9 cellular contexts compared by ENCODE assay signal in the genomic region with DNA sequence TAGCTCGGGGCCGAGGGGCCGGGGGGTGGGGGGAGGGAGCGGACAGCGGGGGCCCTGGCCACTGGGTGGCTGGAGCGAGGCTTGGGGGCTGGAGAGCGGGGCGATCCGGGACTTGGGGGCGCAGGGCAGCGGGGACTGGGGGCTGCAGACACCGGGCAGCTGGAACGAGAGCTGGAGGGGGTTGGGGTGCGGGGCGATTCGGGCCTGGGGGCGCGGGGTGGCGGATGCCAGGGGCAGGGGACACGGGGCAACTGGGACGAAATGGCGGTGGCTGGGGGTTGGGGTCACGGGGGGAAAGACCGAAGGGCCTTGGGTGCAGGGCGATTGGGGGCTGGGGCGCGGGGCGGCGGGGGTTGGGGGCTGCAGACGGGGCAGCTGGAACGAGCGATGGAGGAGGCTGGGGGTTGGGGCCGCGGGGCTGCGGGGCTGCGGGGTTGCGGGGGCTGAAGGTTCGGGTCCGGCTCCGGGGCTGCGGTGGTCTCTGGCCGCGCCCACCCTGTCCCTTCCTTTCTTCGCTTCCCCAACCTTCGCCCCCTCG. TPM values are rescaled to one million over a fixed set of nuclear protein-coding genes. Genes with fewer than 3 reads are reported as not detected.
DNase-seq lines count a peak whose midpoint lies in the region; ATAC-seq, FAIRE-seq and TF ChIP-seq lines count a peak whose summit lies in the region.
"Had no signal": no experiment of that assay in that cellular context is flagged by ENCODE, and none has a peak within 500 bp of the region (broad histone marks: within the 10 kb centered on the region; RNA-seq: fewer than 3 reads in every experiment).

No MANE protein-coding gene starts in this region.

- H3K4me3 ChIP-seq in body of pancreas (peak overlapping the region; percentile 33 to 37), keratinocyte (ENCODE audit: control insufficient read depth in 2 of 3, extremely low read depth in 1 of 3, insufficient read depth in 2 of 3, low read depth in 1 of 3, low read length in 3 of 3) (peak overlapping the region in 1 of 3 experiments; percentile 35), skeletal muscle satellite cell (ENCODE audit: low read length) (peak overlapping the region; percentile 58)

- no peak for FAIRE-seq in keratinocyte (lab: Jason Lieb, UNC)

- peaks cover 15% of the 10 kb centered on the region for H3K4me1 ChIP-seq in body of pancreas
- no peaks in the 10 kb centered on the region for H3K4me1 ChIP-seq in keratinocyte (ENCODE audit: control insufficient read depth, extremely low read depth, insufficient read depth, low read length)
- peaks cover 4% of the 10 kb centered on the region for H3K4me1 ChIP-seq in skeletal muscle satellite cell (ENCODE audit: control insufficient read depth, insufficient read depth, low read length)

- no peaks in the 10 kb centered on the region for H4K20me1 ChIP-seq in keratinocyte (ENCODE audit: control insufficient read depth, extremely low read depth, insufficient read depth, low read length)

- dilution Hi-C loops in keratinocyte (cut with MboI; ENCODE audit: extremely low pct_ligation_motif_present, low sequenced_read_pairs), result no loop called here

- TF ChIP-seq POLR2A in body of pancreas (IDR thresholded peaks at IDR 0.05), result no peak

- H3K27me3 ChIP-seq in body of pancreas (no peaks in the 10 kb centered on the region), keratinocyte (ENCODE audit: control insufficient read depth, extremely low read depth, insufficient read depth, low read length) (peaks cover 19% of the 10 kb centered on the region), skeletal muscle satellite cell (ENCODE audit: control insufficient read depth, insufficient read depth, low read length) (peaks cover 27% of the 10 kb centered on the region)

- intact Hi-C loops in body of pancreas (cut with DNase I), result no loop called here

- H2AFZ ChIP-seq in keratinocyte (ENCODE audit: control insufficient read depth, low read length), result no peak overlapping the region

- DNase-seq in GM20000 (ENCODE audit: low spot score) (peak; percentile 51), body of pancreas (no peak), keratinocyte (ENCODE audit: low read depth, low spot score) (no peak), NCI-H1092 treated with DMSO at 0.1 percent for 48 hours (lab: John Stamatoyannopoulos, UW) (no peak)
- DNase-seq in activated effector memory CD4-positive, alpha-beta T cell treated with Interleukin-2 at 50 U/mL for 16 hours, result no peak
- no peak for DNase-seq in effector CD4-positive, alpha-beta T cell

- no peaks in the 10 kb centered on the region for H3K9me1 ChIP-seq in keratinocyte (ENCODE audit: control insufficient read depth, extremely low read depth, insufficient read depth, low read length)

- no peak overlapping the region for H3K9ac ChIP-seq in keratinocyte (ENCODE audit: control insufficient read depth, extremely low read depth, insufficient read depth, low read length)
- H3K9ac ChIP-seq in skeletal muscle satellite cell (ENCODE audit: low read depth, low read length), result no peak overlapping the region

- peak overlapping the region in 2 of 4 donors; percentile 70 to 79 for H3K27ac ChIP-seq in body of pancreas
- H3K27ac ChIP-seq in keratinocyte (ENCODE audit: control insufficient read depth, insufficient read depth, low read length), result no peak overlapping the region

- peak overlapping the region; percentile 70 for H3K4me2 ChIP-seq in keratinocyte (ENCODE audit: control insufficient read depth, extremely low read depth, insufficient read depth, low read depth, low read length)
- peak overlapping the region; percentile 78 for H3K4me2 ChIP-seq in skeletal muscle satellite cell (ENCODE audit: low read length)

- TF ChIP-seq CTCF in GM20000 (IDR thresholded peaks at IDR 0.05; ENCODE audit: extremely low read depth, missing control alignments) (no peak), body of pancreas (IDR thresholded peaks at IDR 0.05) (no peak), keratinocyte (optimal IDR thresholded peaks at IDR 0.05 in 1 of 3, IDR thresholded peaks at IDR 0.05 in 1 of 3, conservative IDR thresholded peaks at IDR 0.05 in 1 of 3; ENCODE audit: extremely low read depth in 1 of 3, insufficient read depth in 2 of 3, low read length in 3 of 3) (no peak)

- no peaks in the 10 kb centered on the region for H3K36me3 ChIP-seq in body of pancreas (replicated peaks in 1 of 2; ENCODE audit: insufficient read depth in 1 of 2, low read depth in 2 of 2)
- no peaks in the 10 kb centered on the region for H3K36me3 ChIP-seq in keratinocyte (ENCODE audit: control insufficient read depth in 2 of 2, extremely low read depth in 1 of 2, insufficient read depth in 2 of 2, low read length in 2 of 2)
- no peaks in the 10 kb centered on the region for H3K36me3 ChIP-seq in skeletal muscle satellite cell (ENCODE audit: insufficient read depth, low read length)

- H3K9me3 ChIP-seq in body of pancreas (no peaks in the 10 kb centered on the region), keratinocyte (ENCODE audit: control insufficient read depth, low read depth, low read length) (no peaks in the 10 kb centered on the region), skeletal muscle satellite cell (replicated peaks; ENCODE audit: low read length) (no peaks in the 10 kb centered on the region)

- ATAC-seq in body of pancreas (peak; percentile 28), HG03565 (IDR thresholded peaks at IDR 0.05; ENCODE audit: unreplicated experiment) (no peak)

- 0 to 1% methylated on average over 5 to 29 of the region's 46 CpGs for WGBS in body of pancreas, 2 donors

- H3K79me2 ChIP-seq in keratinocyte (ENCODE audit: control insufficient read depth, insufficient read depth, low read length), result no peaks in the 10 kb centered on the region

RNA-seq across cellular contexts. Expression of gene COL26A1, which starts 0.6 kb away (rescaled TPM):
- total RNA-seq in body of pancreas, result 1 to 10 TPM in 1 of 2 donors, under 1 TPM in 1; 0.78 to 2.0 TPM
- not detected in 3 replicates for polyA plus RNA-seq in keratinocyte
- not detected for polyA plus RNA-seq in keratinocyte (2011; ENCODE audit: low read depth)
- not detected in 2 replicates for polyA plus RNA-seq in keratinocyte (2011; cell fraction: cytosol; rRNA removed)
- polyA plus RNA-seq in keratinocyte (2011; cell fraction: nucleus; rRNA removed), result not detected in 2 replicates
- not detected in 2 replicates for polyA plus RNA-seq in keratinocyte (2012; ENCODE audit: low replicate concordance)
- not detected in 3 replicates for polyA minus RNA-seq in keratinocyte
- polyA minus RNA-seq in keratinocyte (2011; cell fraction: cytosol; rRNA and poly(A)+ RNA removed), result not detected
- not detected in 2 replicates for polyA minus RNA-seq in keratinocyte (2011; cell fraction: nucleus; rRNA and poly(A)+ RNA removed)
- total RNA-seq in skeletal muscle satellite cell (2012; rRNA removed), result not detected in 2 replicates
- total RNA-seq: left cardiac atrium had no signal

RNA-seq across cellular contexts. Expression of gene IFT22, which starts 41.7 kb away (rescaled TPM):
- total RNA-seq in body of pancreas, result 10 to 100 TPM; 18.7 to 31.0 TPM
- polyA plus RNA-seq in keratinocyte, result 28.3 to 30.1 TPM (median 29.4 TPM) in 3 replicates
- polyA plus RNA-seq in keratinocyte (2011; ENCODE audit: low read depth), result 4.7 TPM
- 25.5 and 31.4 TPM in 2 replicates for polyA plus RNA-seq in keratinocyte (2011; cell fraction: cytosol; rRNA removed)
- 8.2 and 9.6 TPM in 2 replicates for polyA plus RNA-seq in keratinocyte (2011; cell fraction: nucleus; rRNA removed)
- 11.3 and 23.0 TPM in 2 replicates for polyA plus RNA-seq in keratinocyte (2012; ENCODE audit: low replicate concordance)
- polyA minus RNA-seq in keratinocyte, result 13.0 to 22.2 TPM (median 21.8 TPM) in 3 replicates
- polyA minus RNA-seq in keratinocyte (2011; cell fraction: cytosol; rRNA and poly(A)+ RNA removed), result 13.0 TPM
- polyA minus RNA-seq in keratinocyte (2011; cell fraction: nucleus; rRNA and poly(A)+ RNA removed), result 4.1 and 5.0 TPM in 2 replicates
- 11.2 and 22.3 TPM in 2 replicates for total RNA-seq in skeletal muscle satellite cell (2012; rRNA removed)
